Comparison of ENCODE assay signal across 9 cellular contexts in the genomic region with DNA sequence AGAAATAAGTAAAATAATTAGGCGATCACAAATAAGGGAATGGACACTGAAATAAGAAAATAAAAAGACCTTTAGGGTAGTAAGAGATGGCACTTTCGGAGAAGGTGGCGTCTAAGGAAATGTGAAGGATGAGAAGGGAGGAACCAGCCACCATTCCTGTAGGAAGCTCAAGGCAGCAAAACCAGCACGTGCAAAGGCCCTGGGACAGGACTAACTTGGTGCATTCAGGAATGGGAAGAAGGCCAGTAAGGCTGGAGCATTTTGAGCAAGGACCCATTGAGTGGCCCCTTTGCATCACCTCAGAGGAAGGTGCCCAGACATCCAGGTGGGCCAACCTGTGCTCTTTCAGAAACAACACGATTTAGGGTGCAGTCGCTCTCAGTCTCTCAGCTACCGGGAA. TPM values are rescaled to one million over a fixed set of nuclear protein-coding genes. Genes with fewer than 3 reads are reported as not detected.
DNase-seq lines count a peak whose midpoint lies in the region; ATAC-seq, FAIRE-seq and TF ChIP-seq lines count a peak whose summit lies in the region.
"Had no signal": no experiment of that assay in that cellular context is flagged by ENCODE, and none has a peak within 500 bp of the region (broad histone marks: within the 10 kb centered on the region; RNA-seq: fewer than 3 reads in every experiment).

No MANE protein-coding gene starts in this region.

- CTCF ChIA-PET in HCT116 (lab: Charles Lee) (no interaction called here), GM12878 (lab: Yijun Ruan, JAX) (interaction anchor here (0.7 to 12.3 kb wide), 3 partner anchors 16 to 37 kb away, joined by 3 to 107 read pairs (median 7); no protein-coding TSS in a partner anchor)

- peak overlapping the region; percentile 80 for H2AFZ ChIP-seq in HCT116 (ENCODE audit: low read depth, low read length, poor library complexity, severe bottlenecking)
- no peak overlapping the region for H2AFZ ChIP-seq in GM12878 (ENCODE audit: control insufficient read depth, low read depth, low read length)

- peak overlapping the region; percentile 63 for H3K4me2 ChIP-seq in BLaER1
- peak overlapping the region; percentile 86; the same call in 1 of the 2 replicates for H3K4me2 ChIP-seq in HCT116 (ENCODE audit: low read length)
- peak overlapping the region; percentile 81; the same call in 1 of the 2 replicates for H3K4me2 ChIP-seq in GM12878 (ENCODE audit: control insufficient read depth, insufficient read depth)

- intact Hi-C loops in HCT116 (cut with micrococcal nuclease), result no loop called here
- intact Hi-C loops in GM12878 (cut with micrococcal nuclease; ENCODE audit: unreplicated experiment), result no loop called here
- intact Hi-C loops in natural killer cell (cut with micrococcal nuclease), result loop anchor here (1.0 to 5.0 kb wide), 3 partner anchors 34 to 181 kb away; no protein-coding TSS in a partner anchor
- intact Hi-C loops in tibial artery (cut with DNase I; ENCODE audit: low total_unique reads), result no loop called here

- no peaks in the 10 kb centered on the region for H3K36me3 Mint-ChIP-seq in natural killer cell

- SMC1A ChIA-PET in GM12878 (lab: Charles Lee; ENCODE audit: uncharacterized antibody, unreplicated experiment), result interaction anchor here (1.2 to 2.8 kb wide), 5 partner anchors 14 to 53 kb away, joined by 4 to 18 read pairs (median 7); no protein-coding TSS in a partner anchor

- 96% methylated on average over 7 of the region's 7 CpGs for WGBS in GM12878 (ENCODE audit: insufficient coverage, insufficient replicate concordance, low lambda C conversion rate, missing lambda C conversion rate)

- H3K9me3 ChIP-seq in BLaER1, result no peaks in the 10 kb centered on the region
- H3K9me3 ChIP-seq in HCT116 (ENCODE audit: control insufficient read depth in 1 of 2, insufficient read depth in 1 of 2, low read depth in 1 of 2, low read length in 2 of 2), result no peaks in the 10 kb centered on the region
- H3K9me3 ChIP-seq in GM12878 (replicated peaks; ENCODE audit: control insufficient read depth, insufficient read depth, low read length), result no peaks in the 10 kb centered on the region; the same call in 2 of the 3 replicates
- no peaks in the 10 kb centered on the region for H3K9me3 ChIP-seq in tibial artery

- no peak for TF ChIP-seq EP300 in GM12878 (IDR thresholded peaks at IDR 0.05; ENCODE audit: borderline replicate concordance in 1 of 2, control insufficient read depth in 1 of 2, low read depth in 2 of 2, low read length in 2 of 2)

- BruUV-seq in HCT116 (replicated peaks; lab: Mats Ljungman, UMichigan) (no TSS peak), GM12878 (replicated peaks; lab: Mats Ljungman, UMichigan) (no TSS peak)

- H3K4me3 Mint-ChIP-seq in natural killer cell, result peak overlapping the region; percentile 99

- H3K79me2 ChIP-seq in HCT116 (ENCODE audit: insufficient read depth, low read length) (peaks cover 43% of the 10 kb centered on the region), GM12878 (ENCODE audit: control insufficient read depth, insufficient read depth, low read length) (peaks cover 36% of the 10 kb centered on the region)

- 0 out of 2 replicates have a peak, but pooled peaks cover 9% of the 10 kb centered on the region for H3K36me3 ChIP-seq in BLaER1
- no peaks in the 10 kb centered on the region for H3K36me3 ChIP-seq in HCT116 (ENCODE audit: control insufficient read depth in 1 of 2, insufficient read depth in 2 of 2, low read length in 2 of 2)
- H3K36me3 ChIP-seq in GM12878 (ENCODE audit: control insufficient read depth in 2 of 2, insufficient read depth in 2 of 2, low read length in 1 of 2), result no peaks in the 10 kb centered on the region
- H3K36me3 ChIP-seq in tibial artery, result no peaks in the 10 kb centered on the region

- H3K9me2 ChIP-seq in HCT116 (ENCODE audit: insufficient read depth), result no peaks in the 10 kb centered on the region

- TF ChIP-seq CTCF in HCT116 (IDR thresholded peaks at IDR 0.05 in 2 of 3, conservative IDR thresholded peaks at IDR 0.05 in 1 of 3; ENCODE audit: borderline replicate concordance in 1 of 3, insufficient read depth in 1 of 3, low read depth in 2 of 3, low read length in 2 of 3) (no peak), GM12878 (IDR thresholded peaks at IDR 0.05 in 2 of 3, conservative IDR thresholded peaks at IDR 0.05 in 1 of 3; ENCODE audit: control insufficient read depth in 2 of 3, extremely low read depth in 1 of 3, insufficient read depth in 1 of 3, low read depth in 3 of 3, low read length in 3 of 3) (no peak), natural killer cell (IDR thresholded peaks at IDR 0.05) (no peak), tibial artery (IDR thresholded peaks at IDR 0.05) (no peak)

- peaks cover 90% of the 10 kb centered on the region for H3K4me1 ChIP-seq in BLaER1
- H3K4me1 ChIP-seq in HCT116 (ENCODE audit: control insufficient read depth in 1 of 2, insufficient read depth in 2 of 2, low read length in 2 of 2), result peaks cover 29 to 52% of the 10 kb centered on the region in 2 experiments
- H3K4me1 ChIP-seq in GM12878 (ENCODE audit: control insufficient read depth, insufficient read depth, low read length), result peaks cover 49% of the 10 kb centered on the region
- H3K4me1 ChIP-seq in tibial artery, result peaks cover 0 to 44% (median 25%) of the 10 kb centered on the region in 4 donors

- H3K9me3 Mint-ChIP-seq in natural killer cell, result peaks cover 0 to 4% of the 10 kb centered on the region in 2 donors

- H3K27me3 Mint-ChIP-seq in natural killer cell (ENCODE audit: low read depth in 2 of 2), result no peaks in the 10 kb centered on the region

- H3K27me3 ChIP-seq in BLaER1 (no peaks in the 10 kb centered on the region), HCT116 (ENCODE audit: insufficient read depth, low read length) (no peaks in the 10 kb centered on the region), GM12878 (replicated peaks in 1 of 2; ENCODE audit: control insufficient read depth in 2 of 2, insufficient read depth in 2 of 2, low read length in 1 of 2) (no peaks in the 10 kb centered on the region), tibial artery (no peaks in the 10 kb centered on the region)

- H3K27ac ChIP-seq in BLaER1, result no peak overlapping the region
- no peak overlapping the region for H3K27ac ChIP-seq in HCT116 (ENCODE audit: low read depth, low read length)
- no peak overlapping the region for H3K27ac ChIP-seq in GM12878 (ENCODE audit: control insufficient read depth, insufficient read depth)
- peak overlapping the region in 1 of 2 donors; percentile 95 for H3K27ac ChIP-seq in tibial artery
- H3K27ac ChIP-seq: HL-60 had no signal

- no peak for ATAC-seq in HCT116
- ATAC-seq in GM12878, result no peak
- ATAC-seq in natural killer cell, result no peak

- H3K9ac ChIP-seq in BLaER1 (no peak overlapping the region), HCT116 (ENCODE audit: low read length) (0 out of 2 replicates have a peak overlapping the region, but pooled peaks have one; percentile 98), GM12878 (ENCODE audit: control insufficient read depth, insufficient read depth, low read length) (no peak overlapping the region)

- no peak for TF ChIP-seq POLR2A in HCT116 (IDR thresholded peaks at IDR 0.05; ENCODE audit: borderline replicate concordance, extremely low read depth, insufficient read depth, insufficient read length)
- no peak for TF ChIP-seq POLR2A in GM12878 (IDR thresholded peaks at IDR 0.05; ENCODE audit: low read depth, low read length)

- FAIRE-seq in GM12878 (lab: Jason Lieb, UNC), result no peak

- POLR2A ChIA-PET in HCT116 (lab: Charles Lee), result no interaction called here
- POLR2A ChIA-PET in GM12878 (lab: Charles Lee), result interaction anchor here (1.3 to 3.8 kb wide), 5 partner anchors 8 to 336 kb away, joined by 3 to 21 read pairs (median 10); no protein-coding TSS in a partner anchor

- H3K4me1 Mint-ChIP-seq in natural killer cell, result peaks cover 81 to 90% of the 10 kb centered on the region in 2 donors

- in situ Hi-C loops in GM12878 (cut with MboI), result no loop called here

- no peak for DNase-seq in HCT116 (ENCODE audit: low read depth, low spot score)
- DNase-seq in GM12878 (ENCODE audit: low read depth, low spot score), result no peak
- DNase-seq in natural killer cell, result no peak
- no peak for DNase-seq in GM03348 (ENCODE audit: low spot score)
- DNase-seq in activated CD4-positive, CD25-positive, alpha-beta regulatory T cell (lab: John Stamatoyannopoulos, UW), result no peak
- DNase-seq in tibial artery, result no peak
- DNase-seq in AG08395 (ENCODE audit: low spot score), result no peak

- H3K27ac Mint-ChIP-seq in natural killer cell, result peak overlapping the region; percentile 100

- TF ChIP-seq RAD21 in HCT116 (IDR thresholded peaks at IDR 0.05; ENCODE audit: low read depth) (no peak), GM12878 (IDR thresholded peaks at IDR 0.05; ENCODE audit: insufficient read depth, low read depth, low read length) (no peak)

- RAD21 ChIA-PET in HCT116 (lab: Charles Lee; ENCODE audit: low non-redundant PET in 1 of 2, low total read pairs in 2 of 2, uncharacterized antibody in 2 of 2, unreplicated experiment in 2 of 2) (no interaction called here), GM12878 (lab: Charles Lee; ENCODE audit: unreplicated experiment) (interaction anchor here (1.6 to 2.6 kb wide), 2 partner anchors 24 to 36 kb away, joined by 5 to 13 read pairs; no protein-coding TSS in a partner anchor)

- H3K4me3 ChIP-seq in BLaER1 (no peak overlapping the region), HCT116 (replicated peaks in 1 of 2; ENCODE audit: low read depth in 1 of 2, low read length in 2 of 2) (peak overlapping the region in 1 of 2 experiments; percentile 93; a peak in 1 of 4 replicates), GM12878 (no peak overlapping the region), tibial artery (no peak overlapping the region)

- H4K20me1 ChIP-seq in BLaER1 (peaks cover 30% of the 10 kb centered on the region), HCT116 (ENCODE audit: insufficient read depth) (no peaks in the 10 kb centered on the region), GM12878 (ENCODE audit: control insufficient read depth, insufficient read depth) (no peaks in the 10 kb centered on the region; the same call in 1 of the 2 replicates)

RNA-seq across cellular contexts. Expression of a gene that starts 0.7 kb away (rescaled TPM):
- total RNA-seq in HCT116 (2021; ENCODE audit: unreplicated experiment), result 55.0 TPM
- polyA plus RNA-seq in HCT116 (2012), result 48.3 and 53.6 TPM in 2 replicates
- total RNA-seq in GM12878 (2013; cell fraction: nucleolus; rRNA removed), result 54.9 and 58.5 TPM in 2 replicates
- total RNA-seq in GM12878 (2014; rRNA removed), result 47.5 and 53.3 TPM in 2 replicates
- 22.3 and 26.5 TPM in 2 replicates for total RNA-seq in GM12878 (2014; rRNA removed; fragmentation: Illumina TruSeq; extraction: Trizol)
- 68.6 and 68.7 TPM in 2 replicates for total RNA-seq in GM12878 (2021)
- 7.5 TPM for polyA plus RNA-seq in GM12878 (2011; ENCODE audit: low read depth)
- polyA plus RNA-seq in GM12878 (2011; rRNA removed), result 11.7 and 13.0 TPM in 2 replicates
- polyA plus RNA-seq in GM12878 (2011; cell fraction: cytosol; rRNA removed), result 22.7 and 26.9 TPM in 2 replicates
- 24.3 and 28.7 TPM in 2 replicates for polyA plus RNA-seq in GM12878 (2011; cell fraction: nucleus; rRNA removed)
- polyA plus RNA-seq in GM12878 (2012), result 18.5 and 21.4 TPM in 2 replicates
- 20.1 and 29.5 TPM in 2 replicates for polyA plus RNA-seq in GM12878 (2014; fragmentation: Illumina TruSeq; extraction: Trizol)
- 1 to 10 TPM in 1 of 2 experiments, under 1 TPM in 1; 0.66 to 1.7 TPM for polyA plus RNA-seq in GM12878 (2014; fragmentation: Nextera tagmentation; extraction: Ambion mirVana)
- polyA plus RNA-seq in GM12878 (2014; rRNA removed), result 54.0 and 63.8 TPM in 2 replicates
- polyA plus RNA-seq in GM12878 (2016; fragmentation: Nextera tagmentation; extraction: Ambion mirVana), result 10 to 100 TPM; 49.7 to 52.6 TPM
- 10.7 and 17.4 TPM in 2 replicates for polyA minus RNA-seq in GM12878 (2011; rRNA and poly(A)+ RNA removed)
- 11.3 and 11.4 TPM in 2 replicates for polyA minus RNA-seq in GM12878 (2011; cell fraction: cytosol; rRNA and poly(A)+ RNA removed)
- polyA minus RNA-seq in GM12878 (2011; cell fraction: nucleus; rRNA and poly(A)+ RNA removed), result 8.9 and 18.9 TPM in 2 replicates
- 100 to 1,000 TPM; 142 to 167 (median 165) TPM for total RNA-seq in natural killer cell
